ENCODE assay signal across 2 cellular contexts in the genomic region with DNA sequence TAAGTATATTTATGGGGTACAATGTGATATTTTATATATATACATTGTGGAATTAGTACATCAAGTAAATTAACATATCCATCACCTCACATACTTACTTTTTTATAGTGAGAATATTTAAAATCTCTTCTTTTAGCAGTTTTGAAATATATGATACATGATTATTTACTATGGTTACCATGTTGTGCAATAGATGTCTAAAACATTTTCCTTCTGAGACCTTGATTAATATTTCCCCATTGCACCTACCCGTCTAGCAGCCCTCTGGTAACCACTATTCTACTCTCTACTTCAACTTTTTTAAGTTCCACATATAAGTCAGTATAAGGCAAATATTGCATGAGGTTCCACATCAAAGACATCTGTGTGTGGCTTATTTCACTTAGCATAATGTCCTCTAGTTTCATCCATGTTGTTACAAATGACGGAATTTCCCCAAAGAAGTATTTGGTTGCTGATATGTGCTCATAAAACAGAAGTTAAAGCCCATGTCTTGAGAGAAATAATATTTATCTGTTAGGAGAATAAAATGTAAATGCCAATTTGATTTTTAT.
TF ChIP-seq lines count a peak whose summit lies in the region.

No MANE protein-coding gene starts in this region.

TF ChIP-seq in K562, 482 proteins besides CTCF, POLR2A, EP300 and RAD21 (continued from another document):
- TF ChIP-seq IFI16 (CRISPR knock-in tag; IDR thresholded peaks at IDR 0.05) = no peak
- TF ChIP-seq CEBPB (tag; IDR thresholded peaks at IDR 0.05) = peak; percentile 33; the same call in 1 of the 2 replicates
- TF ChIP-seq KDM2B (CRISPR knock-in tag; IDR thresholded peaks at IDR 0.05) = no peak
- TF ChIP-seq SREBF1 (IDR thresholded peaks at IDR 0.05; ENCODE audit: borderline replicate concordance, low read depth, low read length) = no peak
- TF ChIP-seq ZNF274 (IDR thresholded peaks at IDR 0.05; ENCODE audit: borderline replicate concordance, low read depth, low read length) = no peak

TF ChIP-seq in WTC11, 78 proteins besides CTCF, POLR2A, EP300 and RAD21 (continued from another document):
- TF ChIP-seq, protein P1, sequence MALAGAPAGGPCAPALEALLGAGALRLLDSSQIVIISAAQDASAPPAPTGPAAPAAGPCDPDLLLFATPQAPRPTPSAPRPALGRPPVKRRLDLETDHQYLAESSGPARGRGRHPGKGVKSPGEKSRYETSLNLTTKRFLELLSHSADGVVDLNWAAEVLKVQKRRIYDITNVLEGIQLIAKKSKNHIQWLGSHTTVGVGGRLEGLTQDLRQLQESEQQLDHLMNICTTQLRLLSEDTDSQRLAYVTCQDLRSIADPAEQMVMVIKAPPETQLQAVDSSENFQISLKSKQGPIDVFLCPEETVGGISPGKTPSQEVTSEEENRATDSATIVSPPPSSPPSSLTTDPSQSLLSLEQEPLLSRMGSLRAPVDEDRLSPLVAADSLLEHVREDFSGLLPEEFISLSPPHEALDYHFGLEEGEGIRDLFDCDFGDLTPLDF (CRISPR knock-in tag; IDR thresholded peaks at IDR 0.05) = no peak
